1 cellular context compared by ENCODE assay signal in genomic region chr1:226187019-226187322, GRCh38.
TF ChIP-seq lines count a peak whose summit lies in the region.

No MANE protein-coding gene starts in this region.

TF ChIP-seq in GM12878, 131 proteins besides CTCF, POLR2A, EP300 and RAD21:
- TF ChIP-seq MLLT1 (IDR thresholded peaks at IDR 0.05) = 0 out of 2 replicates have a peak, but pooled peaks have one; percentile 81
- no peak for TF ChIP-seq SREBF1 (IDR thresholded peaks at IDR 0.05; ENCODE audit: low read length)
- TF ChIP-seq SMC3 (IDR thresholded peaks at IDR 0.05; ENCODE audit: borderline replicate concordance, low read length) = no peak
- peak; percentile 12 for TF ChIP-seq MEF2B (IDR thresholded peaks at IDR 0.05; ENCODE audit: partially characterized antibody, poor library complexity, severe bottlenecking)
- TF ChIP-seq IKZF2 (IDR thresholded peaks at IDR 0.05) = peak in 1 of 2 experiments; percentile 20; a peak in 1 of 4 replicates
TF ChIP-seq in GM12878: peak in this region for 3.
